In genomic region chr1:42923367-42924248, GRCh38 we compare ENCODE assay signal across 8 cellular contexts. TPM values are rescaled to one million over a fixed set of nuclear protein-coding genes. Genes with fewer than 3 reads are reported as not detected.
DNase-seq lines count a peak whose midpoint lies in the region; ATAC-seq lines count a peak whose summit lies in the region.

No MANE protein-coding gene starts in this region.

- H3K9me3 ChIP-seq in NT2/D1 (ENCODE audit: insufficient read depth, low read length) = peaks cover 4% of the 10 kb centered on the region; the same call in 1 of the 2 replicates
- no peaks in the 10 kb centered on the region for H3K9me3 ChIP-seq in ectodermal cell (ENCODE audit: control insufficient read depth, low read length)

- no peaks in the 10 kb centered on the region for H3K9me3 Mint-ChIP-seq in naive thymus-derived CD8-positive, alpha-beta T cell

- peak overlapping the region; percentile 39 for H3K27ac ChIP-seq in ectodermal cell (ENCODE audit: insufficient read depth, low read depth, low read length, poor library complexity, severe bottlenecking)

- peak overlapping the region; percentile 69 for H3K4me3 ChIP-seq in NT2/D1 (ENCODE audit: insufficient read length, low read depth)
- peak overlapping the region; percentile 60 for H3K4me3 ChIP-seq in ectodermal cell (ENCODE audit: insufficient read depth, low read depth, low read length)

- H3K36me3 ChIP-seq in NT2/D1 (ENCODE audit: insufficient read depth, insufficient read length, low read length) (peaks cover 34% of the 10 kb centered on the region), ectodermal cell (ENCODE audit: control insufficient read depth, insufficient read depth, low read length) (peaks cover 20% of the 10 kb centered on the region)

- peak in 1 of 2 donors; percentile 1 for ATAC-seq in naive thymus-derived CD8-positive, alpha-beta T cell
- ATAC-seq in GM19452 (IDR thresholded peaks at IDR 0.05; ENCODE audit: unreplicated experiment) = no peak
- ATAC-seq in GM19035 (IDR thresholded peaks at IDR 0.05; ENCODE audit: unreplicated experiment) = no peak

- POLR2A ChIA-PET in naive thymus-derived CD8-positive, alpha-beta T cell (lab: Charles Lee) = interaction anchor here (0.8 to 3.4 kb wide), 15 partner anchors 8 to 248 kb away, joined by 3 to 25 read pairs (median 7); partner anchors contain the start of genes C1orf50, CFAP57, EBNA1BP2 and P3H1

- peak overlapping the region; percentile 89 for H3K9ac ChIP-seq in NT2/D1 (ENCODE audit: insufficient read length, low read depth)

- peaks cover 4 to 27% (median 14%) of the 10 kb centered on the region in 3 donors for H3K36me3 Mint-ChIP-seq in naive thymus-derived CD8-positive, alpha-beta T cell

- peak overlapping the region; percentile 92 to 100 (median 98) for H3K27ac Mint-ChIP-seq in naive thymus-derived CD8-positive, alpha-beta T cell

- H3K27me3 ChIP-seq in NT2/D1 (ENCODE audit: insufficient read depth, insufficient read length) = no peaks in the 10 kb centered on the region
- no peaks in the 10 kb centered on the region for H3K27me3 ChIP-seq in ectodermal cell (ENCODE audit: control insufficient read depth, insufficient read depth, low read length, poor library complexity, severe bottlenecking)

- peaks cover 18 to 33% (median 31%) of the 10 kb centered on the region in 4 donors for H3K4me1 Mint-ChIP-seq in naive thymus-derived CD8-positive, alpha-beta T cell

- DNase-seq in DMS114 treated with DMSO at 0.1 percent for 48 hours (lab: John Stamatoyannopoulos, UW; ENCODE audit: unreplicated experiment) (peak; percentile 41), NT2/D1 (ENCODE audit: low read depth, low spot score) (no peak), NOMO-1 (lab: John Stamatoyannopoulos, UW; ENCODE audit: unreplicated experiment in 2 of 2) (no peak), NOMO-1 treated with DMSO at 0.1 percent for 48 hours (lab: John Stamatoyannopoulos, UW; ENCODE audit: unreplicated experiment) (no peak)
- DNase-seq in naive thymus-derived CD8-positive, alpha-beta T cell = peak in 1 of 10 donors; percentile 18

- no peaks in the 10 kb centered on the region for H3K27me3 Mint-ChIP-seq in naive thymus-derived CD8-positive, alpha-beta T cell

- H3K4me3 Mint-ChIP-seq in naive thymus-derived CD8-positive, alpha-beta T cell = peak overlapping the region; percentile 79 to 98 (median 93)

- H3K4me1 ChIP-seq in NT2/D1 (ENCODE audit: insufficient read depth, insufficient read length) = peaks cover 8% of the 10 kb centered on the region
- peaks cover 11% of the 10 kb centered on the region for H3K4me1 ChIP-seq in ectodermal cell (ENCODE audit: control insufficient read depth, insufficient read depth, low read length)

- WGBS in ectodermal cell, 2 experiments = 12 to 13% methylated on average over 21 to 23 of the region's 23 CpGs

RNA-seq across cellular contexts. Expression of gene SLC2A1, which starts 35.1 kb away (rescaled TPM):
- polyA plus RNA-seq in ectodermal cell (2013, experiment 1 of 4) = 162 TPM
- polyA plus RNA-seq in ectodermal cell (2013, experiment 2 of 4) = 192 TPM
- 137 TPM for polyA plus RNA-seq in ectodermal cell (2013, experiment 3 of 4)
- polyA plus RNA-seq in ectodermal cell (2013, experiment 4 of 4) = 147 TPM
- total RNA-seq in naive thymus-derived CD8-positive, alpha-beta T cell = 10 to 100 TPM; 57.2 to 57.3 TPM
- 10 to 100 TPM; 17.7 to 22.8 (median 22.0) TPM for polyA plus RNA-seq in naive thymus-derived CD8-positive, alpha-beta T cell
